ENCODE assay signal across 8 cellular contexts in genomic region chr11:57460017-57460755, GRCh38. TPM values are rescaled to one million over a fixed set of nuclear protein-coding genes. Genes with fewer than 3 reads are reported as not detected.
DNase-seq lines count a peak whose midpoint lies in the region; ATAC-seq and TF ChIP-seq lines count a peak whose summit lies in the region.

RTN4RL2 (plus strand) TSS chr11:57460528; CDS start chr11:57460866, 338 bp downstream.

- ATAC-seq in HG02870 (IDR thresholded peaks at IDR 0.05; ENCODE audit: unreplicated experiment) (peak; percentile 41), GM19023 (IDR thresholded peaks at IDR 0.05; ENCODE audit: unreplicated experiment) (no peak)

- H3K14ac ChIP-seq in neuronal stem cell (ENCODE audit: low read length): peak within 1 kb of the TSS; percentile 9

- peak within 1 kb of the TSS; percentile 51 for H3K9ac ChIP-seq in neuronal stem cell (ENCODE audit: low read depth, low read length, poor library complexity)

- no peaks in the 10 kb centered on the region for H3K79me1 ChIP-seq in neuronal stem cell (ENCODE audit: low read depth, low read length)

- H3K4me1 ChIP-seq in neuronal stem cell (ENCODE audit: control insufficient read depth in 2 of 2, insufficient read depth in 1 of 2, low read depth in 1 of 2, low read length in 2 of 2): peaks cover 29 to 37% of the 10 kb centered on the region in 2 donors

- H4K91ac ChIP-seq in neuronal stem cell (ENCODE audit: low read depth, low read length, poor library complexity): no peak within 1 kb of the TSS

- H3K23ac ChIP-seq in neuronal stem cell (ENCODE audit: low read depth, low read length, poor library complexity): peak within 1 kb of the TSS; percentile 60

- H2AK5ac ChIP-seq in neuronal stem cell (ENCODE audit: low read depth, low read length): peak within 1 kb of the TSS; percentile 57

- peaks cover 22 to 47% (median 40%) of the 10 kb centered on the region in 3 experiments for H3K27me3 ChIP-seq in neuronal stem cell (ENCODE audit: control insufficient read depth in 3 of 3, insufficient read depth in 3 of 3, low read depth in 1 of 3, low read length in 3 of 3)

- H2BK12ac ChIP-seq in neuronal stem cell (ENCODE audit: low read length): no peak within 1 kb of the TSS

- WGBS in neuronal stem cell (ENCODE audit: extremely low coverage in 2 of 2, insufficient read length in 2 of 2, insufficient replicate concordance in 1 of 2), 2 donors: no CpG with 5 or more reads among the region's 66 CpGs

- no peak within 1 kb of the TSS for H3K4ac ChIP-seq in neuronal stem cell (ENCODE audit: low read length)

- DNase-seq in ELF-1 (ENCODE audit: low read depth, low spot score) (peak; percentile 76), NCI-H82 treated with DMSO at 0.1 percent for 48 hours (lab: John Stamatoyannopoulos, UW; ENCODE audit: unreplicated experiment) (peak; percentile 72), fibroblast of the aortic adventitia (ENCODE audit: low read depth) (peak; percentile 26), neuronal stem cell (ENCODE audit: low spot score) (peak; percentile 72), KG1 (lab: John Stamatoyannopoulos, UW) (no peak)
- DNase-seq in activated T-cell treated with anti-CD3 and anti-CD28 coated beads, Interleukin-2, amount 50 U/mL, for 1 hour: peak; percentile 50

- no peak within 1 kb of the TSS for H4K8ac ChIP-seq in neuronal stem cell (ENCODE audit: low read depth, low read length)

- no peak within 1 kb of the TSS for H2BK15ac ChIP-seq in neuronal stem cell (ENCODE audit: low read length)

- peak within 1 kb of the TSS; percentile 57 for H3K4me3 ChIP-seq in fibroblast of the aortic adventitia (ENCODE audit: low read depth, low read length)
- peak within 1 kb of the TSS; percentile 85 for H3K4me3 ChIP-seq in neuronal stem cell (ENCODE audit: low read length in 2 of 2)

- H3K4me2 ChIP-seq in neuronal stem cell (ENCODE audit: insufficient read depth, low read length, poor library complexity, severe bottlenecking): peak within 1 kb of the TSS; percentile 80

- H3K36me3 ChIP-seq in neuronal stem cell (replicated peaks in 1 of 2; ENCODE audit: control insufficient read depth in 2 of 2, insufficient read depth in 2 of 2, low read length in 2 of 2): peaks cover 0 to 6% of the 10 kb centered on the region in 2 donors

- H3K18ac ChIP-seq in neuronal stem cell (ENCODE audit: low read length): peak within 1 kb of the TSS; percentile 86

- peak; percentile 22 for TF ChIP-seq CTCF in fibroblast of the aortic adventitia (IDR thresholded peaks at IDR 0.05; ENCODE audit: insufficient read depth, low read length)

- H3K27ac ChIP-seq in neuronal stem cell (replicated peaks; ENCODE audit: low read length): no peak within 1 kb of the TSS

- peak within 1 kb of the TSS; percentile 97 for H2AFZ ChIP-seq in neuronal stem cell (ENCODE audit: low read length)

- no peak within 1 kb of the TSS for H2BK5ac ChIP-seq in neuronal stem cell (ENCODE audit: low read length)

- H3K9me3 ChIP-seq in neuronal stem cell (replicated peaks in 1 of 2; ENCODE audit: control insufficient read depth in 2 of 2, insufficient read depth in 1 of 2, low read depth in 1 of 2, low read length in 2 of 2): no peaks in the 10 kb centered on the region

- no peak within 1 kb of the TSS for H2BK120ac ChIP-seq in neuronal stem cell (ENCODE audit: low read depth, low read length)

RNA-seq across cellular contexts. Expression of gene RTN4RL2, which starts in this region (rescaled TPM):
- 0.09 and 0.90 TPM in 2 replicates for total RNA-seq in fibroblast of the aortic adventitia (ENCODE audit: low replicate concordance)
- polyA plus RNA-seq in neuronal stem cell (2013, experiment 1 of 2): 6.6 TPM
- polyA plus RNA-seq in neuronal stem cell (2013, experiment 2 of 2): 6.8 TPM

Comparison
In these comparisons a context has a peak if more than half of its experiments do, and no peak if none do; other contexts are left out.
1. Peak in DNase-seq and H3K4me3 ChIP-seq in fibroblast of the aortic adventitia; RNA of the gene not detected or under 1 TPM.